In genomic region chr22:41820447-41820846, GRCh38 we compare ENCODE assay signal across 13 cellular contexts.
"Had no signal": no experiment of that assay in that cellular context is flagged by ENCODE, and none has a peak within 500 bp of the region (broad histone marks: within the 10 kb centered on the region; RNA-seq: fewer than 3 reads in every experiment).

No MANE protein-coding gene starts in this region.

- H3K27ac Mint-ChIP-seq: activated CD8-positive, alpha-beta memory T cell treated with anti-CD3 and anti-CD28 coated beads, Interleukin-2, amount 10 ng/mL, durations not matched to agents 7 days and 5 days; mesothelial cell of epicardium had no signal

- H3K9me3 ChIP-seq: neutrophil, transverse colon had no signal

- H3K4me3 Mint-ChIP-seq: activated CD8-positive, alpha-beta memory T cell treated with anti-CD3 and anti-CD28 coated beads, Interleukin-2, amount 10 ng/mL, durations not matched to agents 7 days and 5 days; mesothelial cell of epicardium had no signal

- H3K27me3 Mint-ChIP-seq: activated CD8-positive, alpha-beta memory T cell treated with anti-CD3 and anti-CD28 coated beads, Interleukin-2, amount 10 ng/mL, durations not matched to agents 7 days and 5 days had no signal

- H3K36me3 ChIP-seq: transverse colon had no signal

- H3K27me3 ChIP-seq: neutrophil, transverse colon had no signal

- H3K27ac ChIP-seq: neutrophil, transverse colon had no signal

- ATAC-seq: activated CD8-positive, alpha-beta memory T cell treated with anti-CD3 and anti-CD28 coated beads, Interleukin-2, amount 10 ng/mL, durations not matched to agents 7 days and 5 days had no signal

- H3K4me3 ChIP-seq: lung, transverse colon had no signal

- H3K9me3 Mint-ChIP-seq: mesothelial cell of epicardium had no signal

- DNase-seq: activated CD4-positive, CD25-positive, alpha-beta regulatory T cell; activated CD8-positive, alpha-beta memory T cell treated with anti-CD3 and anti-CD28 coated beads, Interleukin-2, amount 10 ng/mL, durations not matched to agents 7 days and 5 days; activated naive CD4-positive, alpha-beta T cell; islet precursor cell; SIG-M5; stimulated activated CD4-positive, alpha-beta T cell treated with anti-CD3 and anti-CD28 coated beads, Interleukin-4, amount 100 ng/mL, for 1 hour; stimulated activated naive CD4-positive, alpha-beta T cell treated with Interleukin-2 at 50 U/mL for 16 hours; substantia nigra; T-helper 2 cell; transverse colon had no signal
